Comparison of ENCODE assay signal across 8 cellular contexts in genomic region chr13:78022164-78022877, GRCh38.
A peak's percentile ranks its signal among the peaks of the same experiment; 100 is the strongest.
DNase-seq lines count a peak whose midpoint lies in the region; ATAC-seq lines count a peak whose summit lies in the region.

No MANE protein-coding gene starts in this region.

- CTCF ChIA-PET in activated CD8-positive, alpha-beta memory T cell treated with anti-CD3 and anti-CD28 coated beads, Interleukin-2, amount 10 ng/mL, durations not matched to agents 7 days and 5 days (lab: Charles Lee): no interaction called here

- H3K4me3 Mint-ChIP-seq in activated CD8-positive, alpha-beta memory T cell treated with anti-CD3 and anti-CD28 coated beads, Interleukin-2, amount 10 ng/mL, durations not matched to agents 7 days and 5 days: no peak overlapping the region

- intact Hi-C loops in head of caudate nucleus (cut with DNase I): no loop called here

- peak overlapping the region; percentile 52 for H3K27ac Mint-ChIP-seq in activated CD8-positive, alpha-beta memory T cell treated with anti-CD3 and anti-CD28 coated beads, Interleukin-2, amount 10 ng/mL, durations not matched to agents 7 days and 5 days

- no peaks in the 10 kb centered on the region for H3K9me3 Mint-ChIP-seq in activated CD8-positive, alpha-beta memory T cell treated with anti-CD3 and anti-CD28 coated beads, Interleukin-2, amount 10 ng/mL, durations not matched to agents 7 days and 5 days (ENCODE audit: low read depth)

- peak; percentile 94 for DNase-seq in MV-4-11 (lab: John Stamatoyannopoulos, UW)
- peak; percentile 80 for DNase-seq in activated CD8-positive, alpha-beta memory T cell treated with anti-CD3 and anti-CD28 coated beads, Interleukin-2, amount 10 ng/mL, durations not matched to agents 7 days and 5 days
- DNase-seq in head of caudate nucleus: peak in 24 of 42 donors; percentile 6 to 55 (median 17)
- DNase-seq in stimulated activated CD4-positive, alpha-beta T cell treated with anti-CD3 and anti-CD28 coated beads, TNF-alpha, amount 100 ng/mL, for 48 hours (ENCODE audit: low read depth in 3 of 3): peak; percentile 5 to 31 (median 8)
- DNase-seq in retina: no peak
- no peak for DNase-seq in NCI-H2029 (lab: John Stamatoyannopoulos, UW)

- H3K36me3 Mint-ChIP-seq in activated CD8-positive, alpha-beta memory T cell treated with anti-CD3 and anti-CD28 coated beads, Interleukin-2, amount 10 ng/mL, durations not matched to agents 7 days and 5 days: peaks cover 4% of the 10 kb centered on the region

- H3K27me3 Mint-ChIP-seq in activated CD8-positive, alpha-beta memory T cell treated with anti-CD3 and anti-CD28 coated beads, Interleukin-2, amount 10 ng/mL, durations not matched to agents 7 days and 5 days: peaks cover 14% of the 10 kb centered on the region

- peaks cover 9% of the 10 kb centered on the region for H3K4me1 Mint-ChIP-seq in activated CD8-positive, alpha-beta memory T cell treated with anti-CD3 and anti-CD28 coated beads, Interleukin-2, amount 10 ng/mL, durations not matched to agents 7 days and 5 days

- ATAC-seq in GM18519 (IDR thresholded peaks at IDR 0.05; ENCODE audit: low FRiP score, unreplicated experiment) (peak; percentile 99), HG02623 (IDR thresholded peaks at IDR 0.05; ENCODE audit: unreplicated experiment) (peak; percentile 100)
- peak; percentile 100 for ATAC-seq in activated CD8-positive, alpha-beta memory T cell treated with anti-CD3 and anti-CD28 coated beads, Interleukin-2, amount 10 ng/mL, durations not matched to agents 7 days and 5 days

Comparison
In these comparisons a context has a peak if more than half of its experiments do, and no peak if none do; other contexts are left out.
1. DNase-seq: peak in MV-4-11 (single experiment), activated CD8-positive, alpha-beta memory T cell treated with anti-CD3 and anti-CD28 coated beads, Interleukin-2, amount 10 ng/mL, durations not matched to agents 7 days and 5 days (single experiment), head of caudate nucleus (24 of 42) and stimulated activated CD4-positive, alpha-beta T cell treated with anti-CD3 and anti-CD28 coated beads, TNF-alpha, amount 100 ng/mL, for 48 hours (3 of 3); none in retina (single experiment) and NCI-H2029 (single experiment).
2. Peak in every context shown above with its lines, with median percentiles within 50 percentile points of each other: ATAC-seq.